In genomic region chr7:78770422-78771410, GRCh38 we compare ENCODE assay signal across 8 cellular contexts.
DNase-seq lines count a peak whose midpoint lies in the region; ATAC-seq and TF ChIP-seq lines count a peak whose summit lies in the region.

No MANE protein-coding gene starts in this region.

- ATAC-seq in HG03045 (IDR thresholded peaks at IDR 0.05; ENCODE audit: unreplicated experiment) (no peak), HG02938 (IDR thresholded peaks at IDR 0.05; ENCODE audit: unreplicated experiment) (no peak)

- no peaks in the 10 kb centered on the region for H3K36me3 ChIP-seq in HEK293 (ENCODE audit: control insufficient read depth in 2 of 2, insufficient read depth in 1 of 2, low read length in 2 of 2)
- H3K36me3 ChIP-seq in OCI-LY3 (replicated peaks; ENCODE audit: low read depth, low read length), result no peaks in the 10 kb centered on the region
- H3K36me3 ChIP-seq in hepatocyte (replicated peaks; ENCODE audit: insufficient read depth, low read depth), result no peaks in the 10 kb centered on the region
- no peaks in the 10 kb centered on the region for H3K36me3 ChIP-seq in smooth muscle cell (ENCODE audit: low read depth)
- no peaks in the 10 kb centered on the region for H3K36me3 ChIP-seq in adrenal gland (replicated peaks in 1 of 2)

- TF ChIP-seq CTCF in HEK293 (tag by site-specific recombination; IDR thresholded peaks at IDR 0.05) (no peak), OCI-LY3 (IDR thresholded peaks at IDR 0.05; ENCODE audit: low read depth, low read length) (no peak), hepatocyte (IDR thresholded peaks at IDR 0.05; ENCODE audit: poor library complexity) (no peak), smooth muscle cell (IDR thresholded peaks at IDR 0.05; ENCODE audit: borderline replicate concordance, insufficient read depth, poor library complexity, severe bottlenecking) (no peak), adrenal gland (IDR thresholded peaks at IDR 0.05) (no peak)

- H3K9me3 ChIP-seq in HEK293 (ENCODE audit: control insufficient read depth, insufficient read depth, low read depth, low read length) (no peaks in the 10 kb centered on the region), OCI-LY3 (ENCODE audit: insufficient read depth, low read length) (no peaks in the 10 kb centered on the region), hepatocyte (ENCODE audit: low read depth) (no peaks in the 10 kb centered on the region), smooth muscle cell (replicated peaks; ENCODE audit: low read depth) (no peaks in the 10 kb centered on the region), adrenal gland (replicated peaks in 1 of 3) (no peaks in the 10 kb centered on the region)

- H3K27ac ChIP-seq in HEK293 (ENCODE audit: extremely low read depth, low read depth, low read length) (no peak overlapping the region), OCI-LY3 (ENCODE audit: low read length) (no peak overlapping the region), hepatocyte (no peak overlapping the region), smooth muscle cell (ENCODE audit: low read depth) (no peak overlapping the region), adrenal gland (no peak overlapping the region)

- TF ChIP-seq POLR2A in erythroblast (IDR thresholded peaks at IDR 0.05; ENCODE audit: low read length), result no peak
- TF ChIP-seq POLR2A in adrenal gland (IDR thresholded peaks at IDR 0.05), result no peak

- H3F3A ChIP-seq in smooth muscle cell (ENCODE audit: low read depth), result no peaks in the 10 kb centered on the region

- peak overlapping the region; percentile 26 for H3K4me3 ChIP-seq in HEK293 (ENCODE audit: low read depth, low read length)
- peak overlapping the region; percentile 64 for H3K4me3 ChIP-seq in OCI-LY3 (ENCODE audit: low read length)
- peak overlapping the region; percentile 38 for H3K4me3 ChIP-seq in hepatocyte
- H3K4me3 ChIP-seq in smooth muscle cell, result peak overlapping the region; percentile 39
- H3K4me3 ChIP-seq in adrenal gland, result no peak overlapping the region

- DNase-seq in hepatocyte (ENCODE audit: low spot score), result peak; percentile 19
- no peak for DNase-seq in smooth muscle cell (lab: John Stamatoyannopoulos, UW; ENCODE audit: unreplicated experiment)
- no peak for DNase-seq in erythroblast (lab: John Stamatoyannopoulos, UW)
- no peak for DNase-seq in adrenal gland

- no peaks in the 10 kb centered on the region for H3K9me2 ChIP-seq in hepatocyte (replicated peaks; ENCODE audit: insufficient read depth)

- intact Hi-C loops in adrenal gland (cut with DNase I), result no loop called here

- H2AFZ ChIP-seq in OCI-LY3 (ENCODE audit: low read depth, low read length) (peak overlapping the region; percentile 28; the same call in 1 of the 2 replicates), hepatocyte (peak overlapping the region; percentile 46), smooth muscle cell (ENCODE audit: low read depth) (peak overlapping the region; percentile 7)

- H3K9ac ChIP-seq in OCI-LY3 (ENCODE audit: low read length) (peak overlapping the region; percentile 11; the same call in 1 of the 2 replicates), smooth muscle cell (ENCODE audit: low read depth) (no peak overlapping the region)

- peaks cover 7% of the 10 kb centered on the region for H3K4me1 ChIP-seq in HEK293 (ENCODE audit: control insufficient read depth, insufficient read depth, low read length)
- peaks cover 27% of the 10 kb centered on the region for H3K4me1 ChIP-seq in OCI-LY3 (ENCODE audit: low read length)
- H3K4me1 ChIP-seq in hepatocyte (ENCODE audit: insufficient read depth), result peaks cover 7% of the 10 kb centered on the region
- peaks cover 16% of the 10 kb centered on the region for H3K4me1 ChIP-seq in smooth muscle cell (ENCODE audit: low read depth)
- H3K4me1 ChIP-seq in adrenal gland (replicated peaks in 1 of 2), result peaks cover 0 to 14% of the 10 kb centered on the region in 2 donors

- peaks cover 64% of the 10 kb centered on the region for H3K27me3 ChIP-seq in OCI-LY3 (ENCODE audit: low read depth, low read length)
- H3K27me3 ChIP-seq in hepatocyte, result peaks cover 28% of the 10 kb centered on the region
- H3K27me3 ChIP-seq in smooth muscle cell (ENCODE audit: low read depth), result peaks cover 47% of the 10 kb centered on the region
- H3K27me3 ChIP-seq in adrenal gland, result no peaks in the 10 kb centered on the region

- H4K20me1 ChIP-seq in OCI-LY3 (ENCODE audit: insufficient read depth, low read length), result no peaks in the 10 kb centered on the region
- H4K20me1 ChIP-seq in hepatocyte (ENCODE audit: insufficient read depth, poor library complexity, severe bottlenecking), result no peaks in the 10 kb centered on the region
- peaks cover 6% of the 10 kb centered on the region for H4K20me1 ChIP-seq in smooth muscle cell (ENCODE audit: low read depth)

- POLR2A ChIA-PET in HEK293 (lab: Yijun Ruan, JAX), result no interaction called here

- WGBS in hepatocyte (ENCODE audit: low lambda C conversion rate, missing lambda C conversion rate), result 4% methylated on average over 16 of the region's 16 CpGs
- 8% methylated on average over 16 of the region's 16 CpGs for WGBS in smooth muscle cell (ENCODE audit: low lambda C conversion rate)
- WGBS in adrenal gland, 4 donors, result 32 to 40% (median 35%) methylated on average over 16 of the region's 16 CpGs

- H3K79me2 ChIP-seq in OCI-LY3 (ENCODE audit: low read length), result no peaks in the 10 kb centered on the region
- no peaks in the 10 kb centered on the region for H3K79me2 ChIP-seq in hepatocyte
- H3K79me2 ChIP-seq in smooth muscle cell (ENCODE audit: low read depth), result no peaks in the 10 kb centered on the region

- CTCF ChIA-PET in HEK293 (lab: Yijun Ruan, JAX), result no interaction called here

- H3K4me2 ChIP-seq in OCI-LY3 (ENCODE audit: low read length) (peak overlapping the region; percentile 76), hepatocyte (peak overlapping the region; percentile 79), smooth muscle cell (peak overlapping the region; percentile 75)

TF ChIP-seq in HEK293, 187 proteins besides CTCF, POLR2A, EP300 and RAD21 (continues in another document):
- no peak for TF ChIP-seq HOXC10 (CRISPR knock-in tag; IDR thresholded peaks at IDR 0.05)
- no peak for TF ChIP-seq ZNF449 (tag by site-specific recombination; IDR thresholded peaks at IDR 0.05)
- peak; percentile 47; the same call in 1 of the 2 replicates for TF ChIP-seq ZNF596 (tag by site-specific recombination; IDR thresholded peaks at IDR 0.05)
- TF ChIP-seq PRDM10 (tag by site-specific recombination; IDR thresholded peaks at IDR 0.05), result peak; percentile 17; the same call in 1 of the 2 replicates
- TF ChIP-seq ZNF157 (tag by site-specific recombination; IDR thresholded peaks at IDR 0.05), result no peak
- TF ChIP-seq ZNF580 (tag by site-specific recombination; IDR thresholded peaks at IDR 0.05), result 0 out of 2 replicates have a peak, but pooled peaks have one; percentile 21

Comparison
In these comparisons a context has a peak if more than half of its experiments do, and no peak if none do; other contexts are left out.
1. H3K4me3 ChIP-seq: peak in HEK293 (single experiment), OCI-LY3 (single experiment), hepatocyte (single experiment) and smooth muscle cell (single experiment); none in adrenal gland (0 of 4).
2. Peak in every context shown above with its lines, with median percentiles within 50 percentile points of each other: H2AFZ ChIP-seq and H3K4me2 ChIP-seq.